In the genomic region with DNA sequence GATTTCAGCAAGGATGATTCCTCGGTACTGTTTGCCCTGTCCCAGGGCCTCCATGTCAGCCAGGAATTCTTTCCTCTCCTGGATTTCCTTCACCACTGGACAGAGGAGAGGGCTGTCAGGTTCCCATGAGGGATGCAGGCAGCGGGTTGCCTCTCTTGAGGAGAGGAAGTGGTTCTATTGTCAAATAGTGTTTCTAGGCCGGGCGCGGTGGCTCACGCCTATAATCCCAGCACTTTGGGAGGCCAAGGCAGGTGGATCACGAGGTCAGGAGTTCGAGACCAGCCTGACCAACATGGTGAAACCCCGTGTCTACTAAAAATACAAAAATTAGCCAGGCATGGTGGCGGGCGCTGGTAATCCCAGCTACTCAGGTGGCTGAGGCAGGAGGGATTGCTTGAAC, we compare ENCODE assay signal across 5 cellular contexts. TPM values are rescaled to one million over a fixed set of nuclear protein-coding genes. Genes with fewer than 3 reads are reported as not detected.
"Had no signal": no experiment of that assay in that cellular context is flagged by ENCODE, and none has a peak within 500 bp of the region (broad histone marks: within the 10 kb centered on the region; RNA-seq: fewer than 3 reads in every experiment).

No MANE protein-coding gene starts in this region.

RNA-seq across cellular contexts. Expression of a gene that starts 9.0 kb away (rescaled TPM):
- total RNA-seq: HT-29 had no signal

RNA-seq across cellular contexts. Expression of a gene that starts 39.9 kb away (rescaled TPM):
- total RNA-seq: GM23248, H4, HT-29, IMR-90, K562 had no signal
- polyA plus RNA-seq: GM23248, IMR-90, K562 had no signal
